ENCODE assay signal across 8 cellular contexts in genomic region chr6:26440977-26441358, GRCh38. TPM values are rescaled to one million over a fixed set of nuclear protein-coding genes. Genes with fewer than 3 reads are reported as not detected.
DNase-seq lines count a peak whose midpoint lies in the region; ATAC-seq, FAIRE-seq and TF ChIP-seq lines count a peak whose summit lies in the region.

No MANE protein-coding gene starts in this region.

- H3K27ac Mint-ChIP-seq in CD8-positive, alpha-beta memory T cell, result peak overlapping the region; percentile 97 to 100 (median 99)

- peaks cover 18% of the 10 kb centered on the region for H3K36me3 ChIP-seq in CD8-positive, alpha-beta memory T cell (ENCODE audit: insufficient read depth, low read length)
- H3K36me3 ChIP-seq in Panc1 (ENCODE audit: control insufficient read depth, insufficient read depth, low read length), result no peaks in the 10 kb centered on the region
- no peaks in the 10 kb centered on the region for H3K36me3 ChIP-seq in endothelial cell of umbilical vein (ENCODE audit: control insufficient read depth in 2 of 2, extremely low read depth in 1 of 2, insufficient read depth in 2 of 2, low read length in 2 of 2)
- peaks cover 6% of the 10 kb centered on the region for H3K36me3 ChIP-seq in rectal smooth muscle tissue (ENCODE audit: control insufficient read depth, insufficient read depth, low read length)

- intact Hi-C loops in Panc1 (cut with micrococcal nuclease; ENCODE audit: unreplicated experiment) (no loop called here), endothelial cell of umbilical vein (cut with micrococcal nuclease) (loop anchor here (1.0 kb wide), 2 partner anchors 16 to 76 kb away; partner anchors contain the start of genes BTN2A1 and BTN3A2)

- FAIRE-seq in endothelial cell of umbilical vein (lab: Jason Lieb, UNC), result no peak

- BruUV-seq in Panc1 (replicated peaks; lab: Mats Ljungman, UMichigan), result no TSS peak
- BruUV-seq in endothelial cell of umbilical vein (replicated peaks; lab: Mats Ljungman, UMichigan), result no TSS peak

- peak overlapping the region; percentile 95 for H2AFZ ChIP-seq in endothelial cell of umbilical vein (ENCODE audit: low read depth, low read length)

- no peak for ATAC-seq in Panc1

- H3K79me2 ChIP-seq in endothelial cell of umbilical vein (ENCODE audit: control insufficient read depth, insufficient read depth, low read length), result no peaks in the 10 kb centered on the region

- H3K9me3 Mint-ChIP-seq in CD8-positive, alpha-beta memory T cell, result no peaks in the 10 kb centered on the region

- peak overlapping the region; percentile 84 for H3K9ac ChIP-seq in endothelial cell of umbilical vein (replicated peaks; ENCODE audit: extremely low read depth, insufficient read depth, low read length)
- peak overlapping the region; percentile 61 for H3K9ac ChIP-seq in rectal smooth muscle tissue (ENCODE audit: low read length)

- H3K4me1 Mint-ChIP-seq in CD8-positive, alpha-beta memory T cell, result peaks cover 56 to 67% (median 57%) of the 10 kb centered on the region in 3 donors

- in situ Hi-C loops in Panc1 (cut with HindIII; ENCODE audit: low pct_unique_long_range_greater_than_20kb, low sequenced_read_pairs), result no loop called here

- H3K4me1 ChIP-seq in CD8-positive, alpha-beta memory T cell (ENCODE audit: insufficient read depth, low read length), result peaks cover 39% of the 10 kb centered on the region
- H3K4me1 ChIP-seq in Panc1 (ENCODE audit: control insufficient read depth, insufficient read depth, low read length), result peaks cover 8% of the 10 kb centered on the region; the same call in 1 of the 2 replicates
- peaks cover 10% of the 10 kb centered on the region for H3K4me1 ChIP-seq in endothelial cell of umbilical vein (ENCODE audit: control insufficient read depth, extremely low read depth, insufficient read depth, low read length)
- peaks cover 10% of the 10 kb centered on the region for H3K4me1 ChIP-seq in rectal smooth muscle tissue (ENCODE audit: control insufficient read depth, insufficient read depth, low read length)

- H3K27me3 Mint-ChIP-seq in CD8-positive, alpha-beta memory T cell, result no peaks in the 10 kb centered on the region

- no peaks in the 10 kb centered on the region for H3K9me1 ChIP-seq in endothelial cell of umbilical vein (replicated peaks; ENCODE audit: control insufficient read depth, extremely low read depth, insufficient read depth, low read length)

- peak overlapping the region; percentile 95 to 100 (median 99) for H3K4me3 Mint-ChIP-seq in CD8-positive, alpha-beta memory T cell

- H3K27ac ChIP-seq in CD8-positive, alpha-beta memory T cell (ENCODE audit: low read depth, low read length), result peak overlapping the region; percentile 91
- H3K27ac ChIP-seq in Panc1 (ENCODE audit: low read length) (no peak overlapping the region), endothelial cell of umbilical vein (ENCODE audit: insufficient read depth, low read depth, low read length) (peak overlapping the region; percentile 15), rectal smooth muscle tissue (ENCODE audit: low read depth, low read length) (peak overlapping the region; percentile 82)

- H3K36me3 Mint-ChIP-seq in CD8-positive, alpha-beta memory T cell, result peaks cover 17 to 50% (median 19%) of the 10 kb centered on the region in 3 donors

- H4K20me1 ChIP-seq in endothelial cell of umbilical vein (replicated peaks; ENCODE audit: control insufficient read depth, extremely low read depth, insufficient read depth, low read length), result no peaks in the 10 kb centered on the region

- POLR2A ChIA-PET in CD8-positive, alpha-beta memory T cell (lab: Charles Lee), result no interaction called here
- POLR2A ChIA-PET in Panc1 (lab: Charles Lee), result no interaction called here
- POLR2A ChIA-PET in endothelial cell of umbilical vein (lab: Charles Lee), result no interaction called here

- no peaks in the 10 kb centered on the region for H3K27me3 ChIP-seq in CD8-positive, alpha-beta memory T cell (ENCODE audit: insufficient read depth, low read length, poor library complexity, severe bottlenecking)
- H3K27me3 ChIP-seq in Panc1 (ENCODE audit: control insufficient read depth, insufficient read depth, low read length) (no peaks in the 10 kb centered on the region), endothelial cell of umbilical vein (ENCODE audit: control insufficient read depth in 2 of 2, insufficient read depth in 2 of 2, low read length in 2 of 2) (no peaks in the 10 kb centered on the region), rectal smooth muscle tissue (ENCODE audit: control insufficient read depth, insufficient read depth, low read length) (no peaks in the 10 kb centered on the region)

- H3K9me3 ChIP-seq in CD8-positive, alpha-beta memory T cell (ENCODE audit: low read length), result no peaks in the 10 kb centered on the region
- H3K9me3 ChIP-seq in Panc1 (ENCODE audit: control insufficient read depth, insufficient read depth, low read depth, low read length) (no peaks in the 10 kb centered on the region), endothelial cell of umbilical vein (replicated peaks; ENCODE audit: control insufficient read depth, insufficient read depth, low read length) (no peaks in the 10 kb centered on the region)

- TF ChIP-seq POLR2A in endothelial cell of umbilical vein (IDR thresholded peaks at IDR 0.05; ENCODE audit: low read depth, low read length), result no peak

- no peak for DNase-seq in CD8-positive, alpha-beta memory T cell
- DNase-seq in Panc1 (ENCODE audit: low read depth, low spot score), result no peak
- no peak for DNase-seq in endothelial cell of umbilical vein (ENCODE audit: low read depth, low spot score)
- DNase-seq in anterior cingulate cortex (lab: John Stamatoyannopoulos, UW), result no peak
- no peak for DNase-seq in HCEC 1CT
- no peak for DNase-seq in NCI-H524 (lab: John Stamatoyannopoulos, UW)
- no peak for DNase-seq in kidney tubule cell (ENCODE audit: low spot score)

- TF ChIP-seq CTCF in Panc1 (IDR thresholded peaks at IDR 0.05) (no peak), endothelial cell of umbilical vein (IDR thresholded peaks at IDR 0.05; ENCODE audit: extremely low read depth in 1 of 2, insufficient read depth in 1 of 2, low read depth in 1 of 2, low read length in 2 of 2) (no peak)

- dilution Hi-C loops in endothelial cell of umbilical vein (cut with MboI; ENCODE audit: extremely low pct_ligation_motif_present, low sequenced_read_pairs), result no loop called here

- peak overlapping the region; percentile 92 for H3K4me3 ChIP-seq in CD8-positive, alpha-beta memory T cell (ENCODE audit: low read length)
- H3K4me3 ChIP-seq in Panc1 (ENCODE audit: low read depth in 2 of 2, low read length in 2 of 2), result peak overlapping the region; percentile 51 to 60; a peak in 3 of 4 replicates
- peak overlapping the region; percentile 58 to 97 (median 96) for H3K4me3 ChIP-seq in endothelial cell of umbilical vein (replicated peaks in 1 of 3; ENCODE audit: insufficient read depth in 1 of 3, low read depth in 1 of 3, low read length in 3 of 3)
- peak overlapping the region; percentile 86 for H3K4me3 ChIP-seq in rectal smooth muscle tissue (ENCODE audit: low read length)

- peak overlapping the region; percentile 71 for H3K4me2 ChIP-seq in endothelial cell of umbilical vein (ENCODE audit: insufficient read depth, low read length)

- CTCF ChIA-PET in CD8-positive, alpha-beta memory T cell (lab: Charles Lee), result no interaction called here
- CTCF ChIA-PET in Panc1 (lab: Charles Lee), result no interaction called here
- CTCF ChIA-PET in endothelial cell of umbilical vein (lab: Charles Lee), result interaction anchor here (0.7 to 1.1 kb wide), 2 partner anchors 99 to 112 kb away, joined by 3 to 5 read pairs; no protein-coding TSS in a partner anchor

RNA-seq across cellular contexts. Expression of gene BTN3A3, which starts 0.7 kb away (rescaled TPM):
- 10 to 100 TPM; 32.8 to 37.1 TPM for total RNA-seq in CD8-positive, alpha-beta memory T cell
- 75.5 TPM for polyA plus RNA-seq in CD8-positive, alpha-beta memory T cell
- total RNA-seq in Panc1 (2021; ENCODE audit: unreplicated experiment) (0.77 TPM), endothelial cell of umbilical vein (7.5 and 10.9 TPM in 2 replicates)
- 0.46 TPM for polyA plus RNA-seq in Panc1 (2012; ENCODE audit: insufficient read length)
- 5.9 and 8.1 TPM in 2 replicates for polyA plus RNA-seq in endothelial cell of umbilical vein
- 8.5 and 9.0 TPM in 2 replicates for polyA plus RNA-seq in endothelial cell of umbilical vein (2011; cell fraction: cytosol; rRNA removed)
- polyA plus RNA-seq in endothelial cell of umbilical vein (2011; cell fraction: nucleus; rRNA removed), result 29.1 and 32.3 TPM in 2 replicates
- polyA plus RNA-seq in endothelial cell of umbilical vein (2012), result 9.6 and 11.4 TPM in 2 replicates
- polyA minus RNA-seq in endothelial cell of umbilical vein, result 15.9 and 27.7 TPM in 2 replicates
- polyA minus RNA-seq in endothelial cell of umbilical vein (2011; cell fraction: cytosol; rRNA and poly(A)+ RNA removed), result 8.6 TPM
- polyA minus RNA-seq in endothelial cell of umbilical vein (2011; cell fraction: nucleus; rRNA and poly(A)+ RNA removed), result 11.5 and 12.1 TPM in 2 replicates

RNA-seq across cellular contexts. Expression of gene BTN2A1, which starts 16.8 kb away (rescaled TPM):
- 10 to 100 TPM; 24.0 to 26.4 TPM for total RNA-seq in CD8-positive, alpha-beta memory T cell
- 14.4 TPM for polyA plus RNA-seq in CD8-positive, alpha-beta memory T cell
- total RNA-seq in Panc1 (2021; ENCODE audit: unreplicated experiment) (23.0 TPM), endothelial cell of umbilical vein (23.4 and 25.1 TPM in 2 replicates)
- 19.7 TPM for polyA plus RNA-seq in Panc1 (2012; ENCODE audit: insufficient read length)
- polyA plus RNA-seq in endothelial cell of umbilical vein, result 26.3 and 31.9 TPM in 2 replicates
- polyA plus RNA-seq in endothelial cell of umbilical vein (2011; cell fraction: cytosol; rRNA removed), result 29.5 and 32.1 TPM in 2 replicates
- 62.1 and 68.7 TPM in 2 replicates for polyA plus RNA-seq in endothelial cell of umbilical vein (2011; cell fraction: nucleus; rRNA removed)
- 21.3 and 25.6 TPM in 2 replicates for polyA plus RNA-seq in endothelial cell of umbilical vein (2012)
- 29.3 and 39.5 TPM in 2 replicates for polyA minus RNA-seq in endothelial cell of umbilical vein
- polyA minus RNA-seq in endothelial cell of umbilical vein (2011; cell fraction: cytosol; rRNA and poly(A)+ RNA removed), result 3.9 TPM
- polyA minus RNA-seq in endothelial cell of umbilical vein (2011; cell fraction: nucleus; rRNA and poly(A)+ RNA removed), result 18.5 and 20.2 TPM in 2 replicates

RNA-seq across cellular contexts. Expression of gene BTN3A1, which starts 38.9 kb away (rescaled TPM):
- 10 to 100 TPM; 30.8 to 31.5 TPM for total RNA-seq in CD8-positive, alpha-beta memory T cell
- 85.0 TPM for polyA plus RNA-seq in CD8-positive, alpha-beta memory T cell
- total RNA-seq in Panc1 (2021; ENCODE audit: unreplicated experiment), result 5.0 TPM
- polyA plus RNA-seq in Panc1 (2012; ENCODE audit: insufficient read length), result 3.6 TPM
- 9.0 and 12.1 TPM in 2 replicates for total RNA-seq in endothelial cell of umbilical vein
- polyA plus RNA-seq in endothelial cell of umbilical vein, result 6.8 and 7.6 TPM in 2 replicates
- polyA plus RNA-seq in endothelial cell of umbilical vein (2011; cell fraction: cytosol; rRNA removed), result 7.5 and 7.8 TPM in 2 replicates
- 33.7 and 33.9 TPM in 2 replicates for polyA plus RNA-seq in endothelial cell of umbilical vein (2011; cell fraction: nucleus; rRNA removed)
- 8.8 and 10.9 TPM in 2 replicates for polyA plus RNA-seq in endothelial cell of umbilical vein (2012)
- polyA minus RNA-seq in endothelial cell of umbilical vein, result 26.7 and 31.1 TPM in 2 replicates
- polyA minus RNA-seq in endothelial cell of umbilical vein (2011; cell fraction: cytosol; rRNA and poly(A)+ RNA removed), result 4.3 TPM
- 6.7 and 9.7 TPM in 2 replicates for polyA minus RNA-seq in endothelial cell of umbilical vein (2011; cell fraction: nucleus; rRNA and poly(A)+ RNA removed)

RNA-seq across cellular contexts. Expression of gene BTN2A2, which starts 58.1 kb away (rescaled TPM):
- 10 to 100 TPM; 18.0 to 19.0 TPM for total RNA-seq in CD8-positive, alpha-beta memory T cell
- 6.8 TPM for polyA plus RNA-seq in CD8-positive, alpha-beta memory T cell
- total RNA-seq in Panc1 (2021; ENCODE audit: unreplicated experiment), result 8.1 TPM
- 7.8 TPM for polyA plus RNA-seq in Panc1 (2012; ENCODE audit: insufficient read length)
- total RNA-seq in endothelial cell of umbilical vein, result 13.2 and 18.4 TPM in 2 replicates
- polyA plus RNA-seq in endothelial cell of umbilical vein, result 13.4 and 15.3 TPM in 2 replicates
- 12.6 and 12.7 TPM in 2 replicates for polyA plus RNA-seq in endothelial cell of umbilical vein (2011; cell fraction: cytosol; rRNA removed)
- polyA plus RNA-seq in endothelial cell of umbilical vein (2011; cell fraction: nucleus; rRNA removed), result 44.7 and 51.3 TPM in 2 replicates
- 13.8 TPM in 2 replicates for polyA plus RNA-seq in endothelial cell of umbilical vein (2012)
- polyA minus RNA-seq in endothelial cell of umbilical vein, result 37.5 and 40.9 TPM in 2 replicates
- not detected for polyA minus RNA-seq in endothelial cell of umbilical vein (2011; cell fraction: cytosol; rRNA and poly(A)+ RNA removed)
- 32.4 and 37.7 TPM in 2 replicates for polyA minus RNA-seq in endothelial cell of umbilical vein (2011; cell fraction: nucleus; rRNA and poly(A)+ RNA removed)

RNA-seq across cellular contexts. Expression of gene BTN1A1, which starts 59.1 kb away (rescaled TPM):
- total RNA-seq in CD8-positive, alpha-beta memory T cell, result under 1 TPM in 1 of 2 experiments, not detected in 1; 0.09 TPM
- not detected for polyA plus RNA-seq in CD8-positive, alpha-beta memory T cell
- total RNA-seq in Panc1 (2021; ENCODE audit: unreplicated experiment) (0.10 TPM), endothelial cell of umbilical vein (not detected in 2 replicates)
- not detected for polyA plus RNA-seq in Panc1 (2012; ENCODE audit: insufficient read length)
- polyA plus RNA-seq in endothelial cell of umbilical vein, result not detected in 2 replicates
- not detected in 2 replicates for polyA plus RNA-seq in endothelial cell of umbilical vein (2011; cell fraction: cytosol; rRNA removed)
- polyA plus RNA-seq in endothelial cell of umbilical vein (2011; cell fraction: nucleus; rRNA removed), result not detected in 2 replicates
- polyA plus RNA-seq in endothelial cell of umbilical vein (2012), result not detected in 2 replicates
- polyA minus RNA-seq in endothelial cell of umbilical vein, result not detected in 2 replicates
- not detected for polyA minus RNA-seq in endothelial cell of umbilical vein (2011; cell fraction: cytosol; rRNA and poly(A)+ RNA removed)
- polyA minus RNA-seq in endothelial cell of umbilical vein (2011; cell fraction: nucleus; rRNA and poly(A)+ RNA removed), result not detected in 2 replicates
